ENCODE assay signal across 22 cellular contexts in genomic region chr3:23931597-23931996, GRCh38.
"Had no signal": no experiment of that assay in that cellular context is flagged by ENCODE, and none has a peak within 500 bp of the region (broad histone marks: within the 10 kb centered on the region; RNA-seq: fewer than 3 reads in every experiment).

No MANE protein-coding gene starts in this region.

- H3K27ac ChIP-seq: dorsolateral prefrontal cortex, hepatocyte, parathyroid adenoma, prostate gland, right lobe of liver, testis, tibial nerve, upper lobe of right lung, vagina had no signal

- H3K27ac Mint-ChIP-seq: natural killer cell treated with Interleukin-12 subunit alpha and Interleukin-12 subunit beta and Interleukin-15 and Interleukin-18, amount 100 ng/mL, for 72 hours; stimulated activated naive B cell treated with anti-CD40 and anti-IgM and Interleukin-4, amounts not matched to agents 10 μg/mL and 1 μg/mL and 100 μg/mL, for 72 hours; stimulated activated naive CD8-positive, alpha-beta T cell treated with anti-CD3 and anti-CD28 coated beads, Interleukin-15, amount 100 ng/mL, for 72 hours had no signal

- H3K9ac ChIP-seq: parathyroid adenoma had no signal

- H2AFZ ChIP-seq: hepatocyte, parathyroid adenoma had no signal

- H3K9me3 Mint-ChIP-seq: natural killer cell treated with Interleukin-12 subunit alpha and Interleukin-12 subunit beta and Interleukin-15 and Interleukin-18, amount 100 ng/mL, for 72 hours; stimulated activated naive B cell treated with anti-CD40 and anti-IgM and Interleukin-4, amounts not matched to agents 10 μg/mL and 1 μg/mL and 100 μg/mL, for 72 hours; stimulated activated naive CD8-positive, alpha-beta T cell treated with anti-CD3 and anti-CD28 coated beads, Interleukin-15, amount 100 ng/mL, for 72 hours had no signal

- H3K36me3 Mint-ChIP-seq: natural killer cell treated with Interleukin-12 subunit alpha and Interleukin-12 subunit beta and Interleukin-15 and Interleukin-18, amount 100 ng/mL, for 72 hours had no signal

- ATAC-seq: left colon; left ventricle myocardium superior; natural killer cell treated with Interleukin-12 subunit alpha and Interleukin-12 subunit beta and Interleukin-15 and Interleukin-18, amount 100 ng/mL, for 72 hours; right lobe of liver; stimulated activated naive B cell treated with anti-CD40 and anti-IgM and Interleukin-4, amounts not matched to agents 10 μg/mL and 1 μg/mL and 100 μg/mL, for 72 hours; stimulated activated naive CD8-positive, alpha-beta T cell treated with anti-CD3 and anti-CD28 coated beads, Interleukin-15, amount 100 ng/mL, for 72 hours; upper lobe of right lung had no signal

- H3K4me3 Mint-ChIP-seq: natural killer cell treated with Interleukin-12 subunit alpha and Interleukin-12 subunit beta and Interleukin-15 and Interleukin-18, amount 100 ng/mL, for 72 hours; stimulated activated naive B cell treated with anti-CD40 and anti-IgM and Interleukin-4, amounts not matched to agents 10 μg/mL and 1 μg/mL and 100 μg/mL, for 72 hours had no signal

- H3K27me3 ChIP-seq: dorsolateral prefrontal cortex, hepatocyte, right lobe of liver, testis, tibial nerve, upper lobe of right lung, vagina had no signal

- H3K4me2 ChIP-seq: hepatocyte had no signal

- H3K9me3 ChIP-seq: prostate gland, right lobe of liver, testis, tibial nerve, upper lobe of right lung, vagina had no signal

- H3K4me3 ChIP-seq: dorsolateral prefrontal cortex, hepatocyte, lung, prostate gland, right lobe of liver, testis, tibial nerve, upper lobe of right lung, vagina had no signal

- DNase-seq: dorsolateral prefrontal cortex; effector CD8-positive, alpha-beta T cell; foreskin melanocyte; head of caudate nucleus; left colon; left ventricle myocardium superior; mesenchymal stem cell; midbrain; retina; right lobe of liver; stimulated activated CD4-positive, alpha-beta T cell treated with anti-CD3 and anti-CD28 coated beads, Interleukin-4, amount 100 ng/mL, for 1 hour; stimulated activated naive B cell treated with anti-CD40 and anti-IgM and Interleukin-4, amounts not matched to agents 10 μg/mL and 1 μg/mL and 100 μg/mL, for 72 hours; stimulated activated naive CD8-positive, alpha-beta T cell treated with anti-CD3 and anti-CD28 coated beads, Interleukin-15, amount 100 ng/mL, for 72 hours; testis; upper lobe of right lung had no signal

- H3K27me3 Mint-ChIP-seq: stimulated activated naive B cell treated with anti-CD40 and anti-IgM and Interleukin-4, amounts not matched to agents 10 μg/mL and 1 μg/mL and 100 μg/mL, for 72 hours had no signal

- H3K36me3 ChIP-seq: prostate gland, right lobe of liver, tibial nerve, upper lobe of right lung, vagina had no signal

- H3K4me1 ChIP-seq: parathyroid adenoma, prostate gland, testis, tibial nerve, upper lobe of right lung, vagina had no signal

- H3K79me2 ChIP-seq: hepatocyte, parathyroid adenoma had no signal

- H3K4me1 Mint-ChIP-seq: stimulated activated naive CD8-positive, alpha-beta T cell treated with anti-CD3 and anti-CD28 coated beads, Interleukin-15, amount 100 ng/mL, for 72 hours had no signal
